Comparison of ENCODE assay signal across 9 cellular contexts in genomic region chr3:53495091-53495517, GRCh38. TPM values are rescaled to one million over a fixed set of nuclear protein-coding genes. Genes with fewer than 3 reads are reported as not detected.
DNase-seq lines count a peak whose midpoint lies in the region; ATAC-seq and TF ChIP-seq lines count a peak whose summit lies in the region.
"Had no signal": no experiment of that assay in that cellular context is flagged by ENCODE, and none has a peak within 500 bp of the region (broad histone marks: within the 10 kb centered on the region; RNA-seq: fewer than 3 reads in every experiment).

No MANE protein-coding gene starts in this region.

- DNase-seq in activated T-cell treated with anti-CD3 and anti-CD28 coated beads, Interleukin-2, amount 50 U/mL, for 72 hours = no peak
- no peak for DNase-seq in activated T-cell treated with anti-CD3 and anti-CD28 coated beads for 4 hours
- peak in 1 of 2 donors; percentile 80 for DNase-seq in upper lobe of left lung
- no peak for DNase-seq in stimulated activated CD4-positive, alpha-beta T cell treated with anti-CD3 and anti-CD28 coated beads, Interleukin-2, amount 100 ng/mL, for 24 hours
- no peak for DNase-seq in NCI-H1048 (lab: John Stamatoyannopoulos, UW)
- no peak for DNase-seq in foreskin fibroblast

- peak overlapping the region in 1 of 2 donors; percentile 43 for H3K9ac ChIP-seq in mucosa of rectum (ENCODE audit: low read depth in 1 of 2, low read length in 2 of 2)

- no peak for TF ChIP-seq EP300 in upper lobe of left lung (IDR thresholded peaks at IDR 0.05)

- no peaks in the 10 kb centered on the region for H3K36me3 Mint-ChIP-seq in activated T-cell treated with anti-CD3 and anti-CD28 coated beads, Interleukin-2, amount 50 U/mL, for 72 hours (ENCODE audit: insufficient read depth in 2 of 2)

- H3K36me3 ChIP-seq in mucosa of rectum (ENCODE audit: control insufficient read depth in 2 of 2, insufficient read depth in 2 of 2, low read length in 2 of 2) = no peaks in the 10 kb centered on the region
- H3K36me3 ChIP-seq in upper lobe of left lung = no peaks in the 10 kb centered on the region

- 1 to 2% methylated on average over 6 to 22 of the region's 30 CpGs for WGBS in upper lobe of left lung, 2 donors

- H3K27me3 Mint-ChIP-seq in activated T-cell treated with anti-CD3 and anti-CD28 coated beads, Interleukin-2, amount 50 U/mL, for 72 hours (ENCODE audit: low read depth) = peaks cover 70% of the 10 kb centered on the region

- H3K4me1 ChIP-seq in mucosa of rectum (ENCODE audit: control insufficient read depth in 2 of 2, insufficient read depth in 2 of 2, low read length in 2 of 2) (peaks cover 9 to 15% of the 10 kb centered on the region in 2 donors), upper lobe of left lung (peaks cover 11 to 25% (median 17%) of the 10 kb centered on the region in 4 donors)

- H3K9me3 ChIP-seq in mucosa of rectum (ENCODE audit: control insufficient read depth in 2 of 2, low read length in 2 of 2) (no peaks in the 10 kb centered on the region), upper lobe of left lung (no peaks in the 10 kb centered on the region)

- peak overlapping the region; percentile 56 to 69 for H3K4me3 Mint-ChIP-seq in activated T-cell treated with anti-CD3 and anti-CD28 coated beads, Interleukin-2, amount 50 U/mL, for 72 hours

- ATAC-seq in activated T-cell treated with anti-CD3 and anti-CD28 coated beads, Interleukin-2, amount 50 U/mL, for 72 hours (replicated peaks in 1 of 2) = no peak
- no peak for ATAC-seq in upper lobe of left lung (ENCODE audit: low FRiP score in 2 of 2)

- TF ChIP-seq CTCF in upper lobe of left lung (IDR thresholded peaks at IDR 0.05) = no peak
- TF ChIP-seq CTCF in foreskin fibroblast (IDR thresholded peaks at IDR 0.05; ENCODE audit: low read depth, low read length) = no peak

- H3K27me3 ChIP-seq in mucosa of rectum (ENCODE audit: control insufficient read depth in 2 of 2, insufficient read depth in 2 of 2, low read length in 2 of 2) = peaks cover 5 to 6% of the 10 kb centered on the region in 2 donors
- H3K27me3 ChIP-seq in upper lobe of left lung = peaks cover 0 to 25% (median 3%) of the 10 kb centered on the region in 4 donors

- H3K27ac ChIP-seq in cingulate gyrus (ENCODE audit: low read depth, low read length) = peak overlapping the region; percentile 39
- no peak overlapping the region for H3K27ac ChIP-seq in mucosa of rectum (ENCODE audit: low read depth in 2 of 2, low read length in 2 of 2)
- peak overlapping the region; percentile 62 to 75 (median 70) for H3K27ac ChIP-seq in upper lobe of left lung

- no peaks in the 10 kb centered on the region for H3K9me3 Mint-ChIP-seq in activated T-cell treated with anti-CD3 and anti-CD28 coated beads, Interleukin-2, amount 50 U/mL, for 72 hours

- H3K27ac Mint-ChIP-seq in activated T-cell treated with anti-CD3 and anti-CD28 coated beads, Interleukin-2, amount 50 U/mL, for 72 hours = no peak overlapping the region

- TF ChIP-seq POLR2A in upper lobe of left lung (IDR thresholded peaks at IDR 0.05) = no peak

- no peaks in the 10 kb centered on the region for H3K4me1 Mint-ChIP-seq in activated T-cell treated with anti-CD3 and anti-CD28 coated beads, Interleukin-2, amount 50 U/mL, for 72 hours (ENCODE audit: low read depth)

- H3K4me3 ChIP-seq in mucosa of rectum (ENCODE audit: low read length in 2 of 2) (peak overlapping the region; percentile 42 to 61), upper lobe of left lung (peak overlapping the region; percentile 29 to 61 (median 56)), foreskin fibroblast (ENCODE audit: low read depth in 1 of 2, low read length in 2 of 2) (peak overlapping the region in 1 of 2 donors; percentile 35)

RNA-seq across cellular contexts. Expression of gene CACNA1D, which starts 0.7 kb away (rescaled TPM):
- total RNA-seq in activated T-cell treated with anti-CD3 and anti-CD28 coated beads, Interleukin-2, amount 50 U/mL, for 72 hours = 1 to 10 TPM in 1 of 2 donors, under 1 TPM in 1; 0.82 to 1.9 TPM
- total RNA-seq in upper lobe of left lung = 100 to 1,000 TPM in 1 of 6 donors, 10 to 100 TPM in 5; 17.2 to 221 (median 30.2) TPM
- total RNA-seq: fibroblast of villous mesenchyme had no signal

Comparison
In these comparisons a context has a peak if more than half of its experiments do, and no peak if none do; other contexts are left out.
1. H3K27ac ChIP-seq: peak in cingulate gyrus (single experiment) and upper lobe of left lung (4 of 4); none in mucosa of rectum (0 of 2).
2. RNA of gene CACNA1D, which starts 0.7 kb away (total RNA-seq): 17.2 to 221 TPM in upper lobe of left lung; 0.82 to 1.9 TPM in activated T-cell treated with anti-CD3 and anti-CD28 coated beads, Interleukin-2, amount 50 U/mL, for 72 hours; every median in the first group is over 4 times any median in the second.